In genomic region chr2:69549421-69549820, GRCh38 we compare ENCODE assay signal across 14 cellular contexts.
DNase-seq lines count a peak whose midpoint lies in the region; ATAC-seq and TF ChIP-seq lines count a peak whose summit lies in the region.
"Had no signal": no experiment of that assay in that cellular context is flagged by ENCODE, and none has a peak within 500 bp of the region (broad histone marks: within the 10 kb centered on the region; RNA-seq: fewer than 3 reads in every experiment).

No MANE protein-coding gene starts in this region.

- TF ChIP-seq CTCF in PC-3 (conservative IDR thresholded peaks at IDR 0.05; ENCODE audit: low read depth, low read length), result no peak
- TF ChIP-seq CTCF in cardiac fibroblast (IDR thresholded peaks at IDR 0.05; ENCODE audit: low read depth, low read length), result no peak
- TF ChIP-seq CTCF in osteocyte (IDR thresholded peaks at IDR 0.05), result no peak

- H3K36me3 Mint-ChIP-seq in naive thymus-derived CD8-positive, alpha-beta T cell, result peaks cover 12 to 77% (median 29%) of the 10 kb centered on the region in 3 donors
- H3K36me3 Mint-ChIP-seq in osteocyte (ENCODE audit: unreplicated experiment), result peaks cover 22% of the 10 kb centered on the region
- H3K36me3 Mint-ChIP-seq: natural killer cell had no signal

- H3K4me3 Mint-ChIP-seq in naive thymus-derived CD8-positive, alpha-beta T cell, result no peak overlapping the region
- H3K4me3 Mint-ChIP-seq in osteocyte (ENCODE audit: unreplicated experiment), result no peak overlapping the region
- H3K4me3 Mint-ChIP-seq: natural killer cell had no signal

- no peaks in the 10 kb centered on the region for H3K27me3 Mint-ChIP-seq in naive thymus-derived CD8-positive, alpha-beta T cell
- H3K27me3 Mint-ChIP-seq in osteocyte (ENCODE audit: unreplicated experiment), result no peaks in the 10 kb centered on the region

- no peak overlapping the region for H3K4me2 ChIP-seq in PC-3 (ENCODE audit: low read length)

- H3K4me3 ChIP-seq in PC-3 (ENCODE audit: low read length) (no peak overlapping the region), cardiac fibroblast (replicated peaks in 1 of 2; ENCODE audit: low read depth in 2 of 2, low read length in 2 of 2) (no peak overlapping the region)
- H3K4me3 ChIP-seq: psoas muscle had no signal

- intact Hi-C loops in PC-3 (cut with micrococcal nuclease), result no loop called here

- POLR2A ChIA-PET in PC-3 (lab: Charles Lee; ENCODE audit: unreplicated experiment), result no interaction called here
- POLR2A ChIA-PET in naive thymus-derived CD8-positive, alpha-beta T cell (lab: Charles Lee), result no interaction called here

- H3K4me1 ChIP-seq in PC-3 (ENCODE audit: insufficient read depth, low read length), result peaks cover 9% of the 10 kb centered on the region

- H3K9ac ChIP-seq in PC-3 (ENCODE audit: low read length), result no peak overlapping the region

- ATAC-seq in PC-3, result peak; percentile 84
- no peak for ATAC-seq in naive thymus-derived CD8-positive, alpha-beta T cell
- no peak for ATAC-seq in HG03108 (IDR thresholded peaks at IDR 0.05; ENCODE audit: unreplicated experiment)
- no peak for ATAC-seq in HG02623 (IDR thresholded peaks at IDR 0.05; ENCODE audit: unreplicated experiment)
- ATAC-seq: natural killer cell, Panc1 had no signal

- no peaks in the 10 kb centered on the region for H3K9me3 ChIP-seq in PC-3 (ENCODE audit: low read length)
- H3K9me3 ChIP-seq: psoas muscle had no signal

- H2AFZ ChIP-seq in PC-3 (ENCODE audit: low read length), result no peak overlapping the region

- H3K9me2 ChIP-seq in PC-3 (replicated peaks; ENCODE audit: low read length), result no peaks in the 10 kb centered on the region

- no TSS peak for BruUV-seq in PC-3 (replicated peaks; lab: Mats Ljungman, UMichigan)

- H3K27ac ChIP-seq in PC-3 (ENCODE audit: low read length), result 0 out of 2 replicates have a peak overlapping the region, but pooled peaks have one; percentile 1
- H3K27ac ChIP-seq: psoas muscle had no signal

- H4K20me1 ChIP-seq in PC-3 (ENCODE audit: low read length), result no peaks in the 10 kb centered on the region; the same call in 1 of the 2 replicates

- peak overlapping the region in 6 of 10 donors; percentile 2 to 66 (median 30) for H3K27ac Mint-ChIP-seq in naive thymus-derived CD8-positive, alpha-beta T cell
- no peak overlapping the region for H3K27ac Mint-ChIP-seq in osteocyte (ENCODE audit: unreplicated experiment)

- peak; percentile 29 for DNase-seq in COLO829 (ENCODE audit: low spot score)
- peak; percentile 59 for DNase-seq in PC-3
- DNase-seq in cardiac fibroblast (ENCODE audit: low read depth in 2 of 2), result peak; percentile 62 to 70
- no peak for DNase-seq in naive thymus-derived CD8-positive, alpha-beta T cell
- no peak for DNase-seq in osteocyte (ENCODE audit: extremely low spot score, unreplicated experiment)
- no peak for DNase-seq in amygdala (lab: John Stamatoyannopoulos, UW)
- DNase-seq: hypothalamus, Karpas-422, natural killer cell, NCI-H1694 treated with DMSO at 0.1 percent for 48 hours, psoas muscle had no signal

- H3K27me3 ChIP-seq in PC-3 (ENCODE audit: low read length), result no peaks in the 10 kb centered on the region

- H3F3A ChIP-seq in PC-3 (ENCODE audit: low read length, unreplicated experiment), result peaks cover 7% of the 10 kb centered on the region

- H3K79me2 ChIP-seq in PC-3 (ENCODE audit: low read length), result peaks cover 23% of the 10 kb centered on the region; the same call in 1 of the 2 replicates

- peaks cover 24 to 71% (median 65%) of the 10 kb centered on the region in 4 donors for H3K4me1 Mint-ChIP-seq in naive thymus-derived CD8-positive, alpha-beta T cell
- H3K4me1 Mint-ChIP-seq in osteocyte (ENCODE audit: unreplicated experiment), result peaks cover 22% of the 10 kb centered on the region

- CTCF ChIA-PET in PC-3 (lab: Charles Lee), result no interaction called here

- peaks cover 0 to 15% (median 0%) of the 10 kb centered on the region in 9 donors for H3K9me3 Mint-ChIP-seq in naive thymus-derived CD8-positive, alpha-beta T cell
- peaks cover 6% of the 10 kb centered on the region for H3K9me3 Mint-ChIP-seq in osteocyte (ENCODE audit: unreplicated experiment)
- H3K9me3 Mint-ChIP-seq: natural killer cell had no signal

- peaks cover 4% of the 10 kb centered on the region; the same call in 1 of the 2 replicates for H3K36me3 ChIP-seq in PC-3 (ENCODE audit: low read depth, low read length)

Comparison
In these comparisons a context has a peak if more than half of its experiments do, and no peak if none do; other contexts are left out.
1. DNase-seq: peak in COLO829 (single experiment), PC-3 (single experiment) and cardiac fibroblast (2 of 2); none in naive thymus-derived CD8-positive, alpha-beta T cell (0 of 10), osteocyte (single experiment) and amygdala (0 of 56).